21 cellular contexts compared by ENCODE assay signal in genomic region chr9:129370770-129371169, GRCh38.
A peak's percentile ranks its signal among the peaks of the same experiment; 100 is the strongest.
DNase-seq lines count a peak whose midpoint lies in the region; ATAC-seq and TF ChIP-seq lines count a peak whose summit lies in the region.
"Had no signal": no experiment of that assay in that cellular context is flagged by ENCODE, and none has a peak within 500 bp of the region (broad histone marks: within the 10 kb centered on the region; RNA-seq: fewer than 3 reads in every experiment).

No MANE protein-coding gene starts in this region.

- no peak overlapping the region for H3K14ac ChIP-seq in neuronal stem cell (ENCODE audit: low read length)

- DNase-seq in cardiac septum (ENCODE audit: low spot score) (peak; percentile 12), Right ventricle myocardium superior (no peak), chondrocyte (ENCODE audit: low spot score) (peak; percentile 13), neuronal stem cell (ENCODE audit: low spot score) (no peak), NCI-H1417 treated with DMSO at 0.1 percent for 48 hours (lab: John Stamatoyannopoulos, UW) (no peak), ACHN (no peak)
- no peak for DNase-seq in activated CD4-positive, alpha-beta T cell treated with anti-CD3 and anti-CD28 coated beads for 36 hours
- DNase-seq: 8988T; C1 segment of cervical spinal cord; Caco-2; CD4-positive, CD25-positive, alpha-beta regulatory T cell; CD8-positive, alpha-beta T cell; DMS 273 treated with DMSO at 0.1 percent for 48 hours; DMS79; EL; GDM1; GM23248; H9 had no signal

- H2AFZ ChIP-seq in neuronal stem cell (ENCODE audit: low read length), result no peak overlapping the region
- H2AFZ ChIP-seq: GM23248 had no signal

- no peak overlapping the region for H3K23ac ChIP-seq in neuronal stem cell (ENCODE audit: low read depth, low read length, poor library complexity)

- no peak overlapping the region for H2AK5ac ChIP-seq in neuronal stem cell (ENCODE audit: low read depth, low read length)

- H3K36me3 Mint-ChIP-seq in chondrocyte (ENCODE audit: low read depth), result no peaks in the 10 kb centered on the region
- H3K36me3 Mint-ChIP-seq in activated CD4-positive, alpha-beta T cell treated with anti-CD3 and anti-CD28 coated beads for 36 hours (ENCODE audit: low read depth), result no peaks in the 10 kb centered on the region
- H3K36me3 Mint-ChIP-seq: CD4-positive, CD25-positive, alpha-beta regulatory T cell; CD8-positive, alpha-beta T cell had no signal

- no peak overlapping the region for H3K18ac ChIP-seq in neuronal stem cell (ENCODE audit: low read length)

- no peak overlapping the region for H4K91ac ChIP-seq in neuronal stem cell (ENCODE audit: low read depth, low read length, poor library complexity)

- H2BK5ac ChIP-seq in neuronal stem cell (ENCODE audit: low read length), result no peak overlapping the region

- H3K79me1 ChIP-seq in neuronal stem cell (ENCODE audit: low read depth, low read length), result no peaks in the 10 kb centered on the region

- in situ Hi-C loops in ACHN (cut with HindIII; ENCODE audit: low pct_ligation_motif_present, low pct_unique_long_range_greater_than_20kb, low sequenced_read_pairs), result no loop called here

- no peak for ATAC-seq in Right ventricle myocardium superior (ENCODE audit: poor library complexity)
- no peak for ATAC-seq in activated CD4-positive, alpha-beta T cell treated with anti-CD3 and anti-CD28 coated beads for 36 hours
- ATAC-seq: A549; CD8-positive, alpha-beta T cell; GM12878; HCT116 had no signal

- H3K4me1 ChIP-seq in neuronal stem cell (ENCODE audit: control insufficient read depth in 2 of 2, insufficient read depth in 1 of 2, low read depth in 1 of 2, low read length in 2 of 2), result peaks cover 0 to 2% of the 10 kb centered on the region in 2 donors
- H3K4me1 ChIP-seq: A549, Caco-2 had no signal

- H4K8ac ChIP-seq in neuronal stem cell (ENCODE audit: low read depth, low read length), result no peak overlapping the region

- no peak overlapping the region for H3K4me3 Mint-ChIP-seq in chondrocyte (ENCODE audit: unreplicated experiment)
- H3K4me3 Mint-ChIP-seq in activated CD4-positive, alpha-beta T cell treated with anti-CD3 and anti-CD28 coated beads for 36 hours, result no peak overlapping the region
- H3K4me3 Mint-ChIP-seq: CD4-positive, CD25-positive, alpha-beta regulatory T cell; CD8-positive, alpha-beta T cell; H9 had no signal

- no peak overlapping the region for H3K4me2 ChIP-seq in neuronal stem cell (ENCODE audit: insufficient read depth, low read length, poor library complexity, severe bottlenecking)
- H3K4me2 ChIP-seq: A549 had no signal

- no CpG with 5 or more reads among the region's 7 CpGs for WGBS in neuronal stem cell (ENCODE audit: extremely low coverage in 2 of 2, insufficient read length in 2 of 2, insufficient replicate concordance in 1 of 2), 2 donors

- CTCF ChIA-PET in activated CD4-positive, alpha-beta T cell treated with anti-CD3 and anti-CD28 coated beads for 36 hours (lab: Charles Lee), result interaction anchor here (0.6 to 1.5 kb wide), 4 partner anchors 11 to 353 kb away, joined by 3 to 4 read pairs (median 3); no protein-coding TSS in a partner anchor

- H2BK120ac ChIP-seq in neuronal stem cell (ENCODE audit: low read depth, low read length), result no peak overlapping the region

- no peak overlapping the region for H3K9ac ChIP-seq in neuronal stem cell (ENCODE audit: low read depth, low read length, poor library complexity)
- H3K9ac ChIP-seq: GM23248 had no signal

- H3K4me3 ChIP-seq in neuronal stem cell (ENCODE audit: low read length in 2 of 2), result no peak overlapping the region
- H3K4me3 ChIP-seq: A549, GM12878, GM23248 had no signal

- no peaks in the 10 kb centered on the region for H3K4me1 Mint-ChIP-seq in chondrocyte (ENCODE audit: low read depth)
- H3K4me1 Mint-ChIP-seq in activated CD4-positive, alpha-beta T cell treated with anti-CD3 and anti-CD28 coated beads for 36 hours, result no peaks in the 10 kb centered on the region
- H3K4me1 Mint-ChIP-seq: CD4-positive, CD25-positive, alpha-beta regulatory T cell; H9 had no signal

- H3K27me3 Mint-ChIP-seq in chondrocyte (ENCODE audit: low read depth), result no peaks in the 10 kb centered on the region
- no peaks in the 10 kb centered on the region for H3K27me3 Mint-ChIP-seq in activated CD4-positive, alpha-beta T cell treated with anti-CD3 and anti-CD28 coated beads for 36 hours

- no peaks in the 10 kb centered on the region for H3K27me3 ChIP-seq in neuronal stem cell (ENCODE audit: control insufficient read depth in 3 of 3, insufficient read depth in 3 of 3, low read depth in 1 of 3, low read length in 3 of 3)

- H2BK12ac ChIP-seq in neuronal stem cell (ENCODE audit: low read length), result no peak overlapping the region

- H3K4ac ChIP-seq in neuronal stem cell (ENCODE audit: low read length), result no peak overlapping the region

- H3K27ac Mint-ChIP-seq in chondrocyte (ENCODE audit: unreplicated experiment), result no peak overlapping the region
- no peak overlapping the region for H3K27ac Mint-ChIP-seq in activated CD4-positive, alpha-beta T cell treated with anti-CD3 and anti-CD28 coated beads for 36 hours
- H3K27ac Mint-ChIP-seq: CD4-positive, CD25-positive, alpha-beta regulatory T cell; CD8-positive, alpha-beta T cell; H9 had no signal

- no peak for TF ChIP-seq CTCF in chondrocyte (IDR thresholded peaks at IDR 0.05)

- no peak overlapping the region for H3K27ac ChIP-seq in neuronal stem cell (replicated peaks; ENCODE audit: low read length)
- H3K27ac ChIP-seq: A549, GM23248 had no signal

- H3K36me3 ChIP-seq in neuronal stem cell (replicated peaks in 1 of 2; ENCODE audit: control insufficient read depth in 2 of 2, insufficient read depth in 2 of 2, low read length in 2 of 2), result no peaks in the 10 kb centered on the region

- H3K9me3 ChIP-seq in neuronal stem cell (replicated peaks in 1 of 2; ENCODE audit: control insufficient read depth in 2 of 2, insufficient read depth in 1 of 2, low read depth in 1 of 2, low read length in 2 of 2), result peaks cover 2 to 4% of the 10 kb centered on the region in 2 donors

- intact Hi-C loops in cardiac septum (cut with DNase I) (no loop called here), Right ventricle myocardium superior (cut with DNase I) (no loop called here)
- intact Hi-C loops in activated CD4-positive, alpha-beta T cell treated with anti-CD3 and anti-CD28 coated beads for 36 hours (cut with DNase I, micrococcal nuclease), result no loop called here

- H3K9me3 Mint-ChIP-seq in chondrocyte (ENCODE audit: low read depth), result peaks cover 3% of the 10 kb centered on the region
- peaks cover 4% of the 10 kb centered on the region for H3K9me3 Mint-ChIP-seq in activated CD4-positive, alpha-beta T cell treated with anti-CD3 and anti-CD28 coated beads for 36 hours (ENCODE audit: low read depth)

- POLR2A ChIA-PET in activated CD4-positive, alpha-beta T cell treated with anti-CD3 and anti-CD28 coated beads for 36 hours (lab: Charles Lee), result no interaction called here

- peak overlapping the region; percentile 27 for H2BK15ac ChIP-seq in neuronal stem cell (ENCODE audit: low read length)

Comparison
In these comparisons a context has a peak if more than half of its experiments do, and no peak if none do; other contexts are left out.
1. DNase-seq: peak in cardiac septum (single experiment) and chondrocyte (single experiment); none in Right ventricle myocardium superior (single experiment), neuronal stem cell (single experiment), NCI-H1417 treated with DMSO at 0.1 percent for 48 hours (single experiment), activated CD4-positive, alpha-beta T cell treated with anti-CD3 and anti-CD28 coated beads for 36 hours (single experiment) and ACHN (single experiment).